18 cellular contexts compared by ENCODE assay signal in genomic region chr20:62961310-62961783, GRCh38. TPM values are rescaled to one million over a fixed set of nuclear protein-coding genes. Genes with fewer than 3 reads are reported as not detected.
DNase-seq lines count a peak whose midpoint lies in the region; ATAC-seq and FAIRE-seq lines count a peak whose summit lies in the region.
"Had no signal": no experiment of that assay in that cellular context is flagged by ENCODE, and none has a peak within 500 bp of the region (broad histone marks: within the 10 kb centered on the region; RNA-seq: fewer than 3 reads in every experiment).

No MANE protein-coding gene starts in this region.

- peak overlapping the region; percentile 34; the same call in 1 of the 2 replicates for H3K9ac ChIP-seq in BLaER1
- peak overlapping the region; percentile 48 for H3K9ac ChIP-seq in iPS-18a (ENCODE audit: low read length)

- H3K4me1 ChIP-seq in BLaER1 (peaks cover 76% of the 10 kb centered on the region), SJCRH30 (peaks cover 25% of the 10 kb centered on the region), iPS-18a (ENCODE audit: control insufficient read depth, low read depth, low read length) (peaks cover 4% of the 10 kb centered on the region)
- H3K4me1 ChIP-seq: vagina had no signal

- DNase-seq in HTR-8/SVneo (ENCODE audit: insufficient read length, low spot score) (peak; percentile 48), SJCRH30 (peak; percentile 100), LoVo (ENCODE audit: low spot score) (no peak), AG08396 (ENCODE audit: low spot score) (no peak)
- DNase-seq in activated CD4-positive, alpha-beta T cell treated with anti-CD3 and anti-CD28 coated beads, Interleukin-2, amount 50 U/mL, for 4 hours, result no peak
- DNase-seq: activated CD4-positive, CD25-positive, alpha-beta regulatory T cell treated with anti-CD3 and anti-CD28 coated beads, Interleukin-2, amount 50 U/mL, for 72 hours; activated CD8-positive, alpha-beta memory T cell treated with anti-CD3 and anti-CD28 coated beads, Interleukin-2, amount 10 ng/mL, durations not matched to agents 7 days and 5 days; NCI-H1092; NCI-H2107 had no signal

- ATAC-seq in GM19455 (IDR thresholded peaks at IDR 0.05; ENCODE audit: unreplicated experiment), result no peak
- ATAC-seq: activated CD8-positive, alpha-beta memory T cell treated with anti-CD3 and anti-CD28 coated beads, Interleukin-2, amount 10 ng/mL, durations not matched to agents 7 days and 5 days had no signal

- H3K36me3 ChIP-seq in BLaER1 (peaks cover 79% of the 10 kb centered on the region), SJCRH30 (no peaks in the 10 kb centered on the region), iPS-18a (ENCODE audit: control insufficient read depth, low read depth, low read length) (peaks cover 3% of the 10 kb centered on the region)
- H3K36me3 ChIP-seq: vagina had no signal

- H3K27ac ChIP-seq in BLaER1 (peak overlapping the region; percentile 58), SJCRH30 (peak overlapping the region; percentile 55), iPS-18a (ENCODE audit: low read length) (no peak overlapping the region)
- H3K27ac ChIP-seq: vagina had no signal

- no peaks in the 10 kb centered on the region for H3K9me3 ChIP-seq in BLaER1
- no peaks in the 10 kb centered on the region for H3K9me3 ChIP-seq in SJCRH30 (replicated peaks)
- no peaks in the 10 kb centered on the region for H3K9me3 ChIP-seq in iPS-18a (ENCODE audit: control insufficient read depth, low read depth, low read length)
- H3K9me3 ChIP-seq: vagina had no signal

- no peak overlapping the region; the same call in 1 of the 2 replicates for H3K4me2 ChIP-seq in BLaER1

- H4K20me1 ChIP-seq in BLaER1, result peaks cover 94% of the 10 kb centered on the region

- H3K27me3 ChIP-seq in BLaER1 (no peaks in the 10 kb centered on the region), SJCRH30 (peaks cover 5% of the 10 kb centered on the region), iPS-18a (ENCODE audit: control insufficient read depth, insufficient read depth, low read length) (no peaks in the 10 kb centered on the region)
- H3K27me3 ChIP-seq: vagina had no signal

- FAIRE-seq in HTR-8/SVneo (lab: Jason Lieb, UNC), result peak; percentile 33

- H3K4me3 ChIP-seq in BLaER1 (no peak overlapping the region), SJCRH30 (peak overlapping the region; percentile 54), iPS-18a (ENCODE audit: low read length) (peak overlapping the region; percentile 37)
- H3K4me3 ChIP-seq: vagina had no signal

RNA-seq across cellular contexts. Expression of gene SLC17A9, which starts 8.8 kb away (rescaled TPM):
- 1.1 and 2.1 TPM in 2 replicates for total RNA-seq in SJCRH30 (2014; rRNA removed; shearing (Covaris generic))

RNA-seq across cellular contexts. Expression of gene GID8, which starts 23.4 kb away (rescaled TPM):
- total RNA-seq in SJCRH30 (2014; rRNA removed; shearing (Covaris generic)), result 109 and 117 TPM in 2 replicates

RNA-seq across cellular contexts. Expression of gene DIDO1, which starts 35.0 kb away (rescaled TPM):
- total RNA-seq in SJCRH30 (2014; rRNA removed; shearing (Covaris generic)), result 98.5 and 108 TPM in 2 replicates

RNA-seq across cellular contexts. Expression of gene BHLHE23, which starts 45.4 kb away (rescaled TPM):
- total RNA-seq in SJCRH30 (2014; rRNA removed; shearing (Covaris generic)), result not detected in 2 replicates
- total RNA-seq: activated CD8-positive, alpha-beta memory T cell treated with anti-CD3 and anti-CD28 coated beads, Interleukin-2, amount 10 ng/mL, durations not matched to agents 7 days and 5 days; cerebellum; Daoy; fibroblast of villous mesenchyme; liver; omental fat pad; vagina had no signal

Comparison
In these comparisons a context has a peak if more than half of its experiments do, and no peak if none do; other contexts are left out.
1. DNase-seq: peak in HTR-8/SVneo (single experiment) and SJCRH30 (2 of 2); none in LoVo (single experiment), AG08396 (single experiment) and activated CD4-positive, alpha-beta T cell treated with anti-CD3 and anti-CD28 coated beads, Interleukin-2, amount 50 U/mL, for 4 hours (0 of 2).